In the genomic region with DNA sequence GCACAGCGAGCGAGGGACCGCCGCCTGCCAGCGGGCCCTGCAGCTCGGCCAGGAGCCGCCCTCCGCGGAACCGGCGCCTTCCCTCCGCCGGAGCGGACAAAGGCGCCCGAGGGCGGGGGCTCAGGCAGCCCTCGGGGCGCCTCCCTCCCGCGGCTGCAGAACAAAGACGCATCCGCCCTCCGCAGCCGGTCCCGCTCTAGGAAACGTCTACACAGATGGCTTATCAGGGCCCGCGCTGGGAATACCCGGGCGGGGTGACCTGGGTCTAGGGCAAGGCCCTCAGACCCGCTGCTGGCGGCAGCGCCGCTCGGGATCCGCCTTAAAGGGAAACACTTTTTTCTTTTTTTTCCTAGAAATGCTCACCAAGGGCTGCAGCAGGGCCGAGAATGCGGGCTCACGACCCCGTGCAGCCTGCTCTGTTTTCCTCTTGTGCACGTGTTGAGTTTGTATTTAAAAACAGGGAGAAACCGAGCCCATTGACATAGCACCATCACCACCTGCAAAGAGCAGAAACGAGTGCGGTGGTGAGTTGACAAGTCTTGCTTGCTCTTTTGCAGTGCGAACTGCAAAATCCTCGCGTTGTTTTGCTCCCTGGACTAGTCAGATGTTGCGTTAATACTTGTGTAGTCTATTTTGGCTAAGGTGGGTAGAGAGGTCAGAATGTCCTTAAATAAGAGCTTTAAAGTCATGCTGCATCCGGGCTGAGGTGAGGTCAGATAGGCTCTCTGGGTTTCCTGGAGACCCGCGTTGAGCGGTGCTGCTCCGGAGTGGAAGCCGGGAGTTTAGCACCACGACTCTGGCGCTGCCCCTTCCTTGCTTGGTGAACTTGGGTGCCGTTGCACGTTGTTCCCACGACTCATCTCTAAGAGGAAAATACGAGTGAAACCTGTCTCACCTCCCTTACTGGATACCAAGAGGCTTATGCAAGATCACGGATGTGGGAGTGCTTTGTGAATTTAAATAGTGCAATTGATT, we compare ENCODE assay signal across 8 cellular contexts. TPM values are rescaled to one million over a fixed set of nuclear protein-coding genes. Genes with fewer than 3 reads are reported as not detected.
DNase-seq lines count a peak whose midpoint lies in the region; ATAC-seq and TF ChIP-seq lines count a peak whose summit lies in the region.

No MANE protein-coding gene starts in this region.

- peak overlapping the region; percentile 86 for H3K4me3 Mint-ChIP-seq in Caco-2 (ENCODE audit: unreplicated experiment)

- peak overlapping the region; percentile 99 for H3K4me2 ChIP-seq in osteoblast (ENCODE audit: insufficient read depth, low read length)

- H3K79me2 ChIP-seq in osteoblast (ENCODE audit: insufficient read depth, low read length) = peaks cover 33% of the 10 kb centered on the region

- no peaks in the 10 kb centered on the region for H4K20me1 ChIP-seq in osteoblast (ENCODE audit: insufficient read depth, low read length)

- peaks cover 8% of the 10 kb centered on the region for H3K9me3 Mint-ChIP-seq in Caco-2 (ENCODE audit: unreplicated experiment)

- H3K27me3 Mint-ChIP-seq in Caco-2 (ENCODE audit: insufficient read depth, unreplicated experiment) = peaks cover 19% of the 10 kb centered on the region

- peaks cover 14% of the 10 kb centered on the region for H3K4me1 ChIP-seq in Caco-2
- peaks cover 26% of the 10 kb centered on the region for H3K4me1 ChIP-seq in HUES48 (ENCODE audit: control insufficient read depth, insufficient read depth, low read length)
- H3K4me1 ChIP-seq in osteoblast (ENCODE audit: insufficient read depth, low read length) = peaks cover 37% of the 10 kb centered on the region
- H3K4me1 ChIP-seq in upper lobe of right lung = peaks cover 30% of the 10 kb centered on the region

- peak overlapping the region; percentile 59 for H3K4me3 ChIP-seq in Caco-2 (ENCODE audit: low read depth, low read length)
- peak overlapping the region; percentile 77 for H3K4me3 ChIP-seq in HUES48 (ENCODE audit: low read depth, low read length)
- peak overlapping the region; percentile 81 for H3K4me3 ChIP-seq in osteoblast (ENCODE audit: insufficient read depth, low read length)
- peak overlapping the region; percentile 54 for H3K4me3 ChIP-seq in upper lobe of right lung

- H3K9me3 ChIP-seq in Caco-2 (no peaks in the 10 kb centered on the region), HUES48 (ENCODE audit: control insufficient read depth, insufficient read depth, low read length) (no peaks in the 10 kb centered on the region), osteoblast (ENCODE audit: low read depth, low read length) (no peaks in the 10 kb centered on the region), upper lobe of right lung (no peaks in the 10 kb centered on the region)

- ATAC-seq in GM21447 (IDR thresholded peaks at IDR 0.05; ENCODE audit: unreplicated experiment) (peak; percentile 19), upper lobe of right lung (peak; percentile 26)

- H3K27me3 ChIP-seq in Caco-2 (replicated peaks; ENCODE audit: control insufficient read depth, insufficient read depth, low read length) (peaks cover 8% of the 10 kb centered on the region), HUES48 (ENCODE audit: control insufficient read depth, insufficient read depth, low read length) (peaks cover 40% of the 10 kb centered on the region), osteoblast (ENCODE audit: insufficient read depth, low read length) (no peaks in the 10 kb centered on the region), upper lobe of right lung (no peaks in the 10 kb centered on the region)

- H3K36me3 Mint-ChIP-seq in Caco-2 (ENCODE audit: insufficient read depth, unreplicated experiment) = peaks cover 14% of the 10 kb centered on the region

- CTCF ChIA-PET in Caco-2 (lab: Charles Lee) = interaction anchor here (0.6 to 1.0 kb wide), 6 partner anchors 11 to 933 kb away, joined by 3 to 7 read pairs (median 6); no protein-coding TSS in a partner anchor

- H3K4me1 Mint-ChIP-seq in Caco-2 (ENCODE audit: low read depth, unreplicated experiment) = no peaks in the 10 kb centered on the region

- BruUV-seq in Caco-2 (replicated peaks; lab: Mats Ljungman, UMichigan) = no TSS peak

- H3K9ac ChIP-seq in HUES48 (ENCODE audit: low read depth, low read length) = peak overlapping the region; percentile 60

- POLR2A ChIA-PET in Caco-2 (lab: Charles Lee) = interaction anchor here (0.6 to 1.0 kb wide), 3 partner anchors 37 to 134 kb away, joined by 3 to 11 read pairs (median 3); no protein-coding TSS in a partner anchor

- H2AFZ ChIP-seq in osteoblast (ENCODE audit: low read length) = peak overlapping the region; percentile 86

- intact Hi-C loops in Caco-2 (cut with micrococcal nuclease; ENCODE audit: unreplicated experiment) (loop anchor here (1.0 to 5.0 kb wide), 6 partner anchors 41 to 369 kb away; a partner anchor contains a TSS), upper lobe of right lung (cut with DNase I) (no loop called here)

- TF ChIP-seq CTCF in Caco-2 (IDR thresholded peaks at IDR 0.05; ENCODE audit: insufficient read depth in 1 of 2, low read depth in 1 of 2, low read length in 1 of 2, severe bottlenecking in 1 of 2, unreplicated experiment in 1 of 2) (no peak), osteoblast (IDR thresholded peaks at IDR 0.05; ENCODE audit: extremely low read depth, low read depth, low read length) (no peak), upper lobe of right lung (IDR thresholded peaks at IDR 0.05) (no peak)

- H3K27ac ChIP-seq in HUES48 (ENCODE audit: low read depth, low read length) (peak overlapping the region; percentile 86), osteoblast (ENCODE audit: low read depth, low read length) (peak overlapping the region; percentile 84), upper lobe of right lung (peak overlapping the region; percentile 85)

- DNase-seq in Caco-2 (peak; percentile 54 to 57), RPMI7951 (ENCODE audit: low read depth) (peak; percentile 66), globus pallidus (ENCODE audit: low spot score) (peak; percentile 44), osteoblast (ENCODE audit: insufficient read length, low spot score, missing footprints) (no peak), upper lobe of right lung (peak; percentile 85)
- DNase-seq in activated gamma-delta T cell treated with anti-CD3 and anti-CD28 coated beads, Interleukin-2, amount 50 U/mL, for 16 hours (ENCODE audit: low read depth) = peak; percentile 35

- no peaks in the 10 kb centered on the region for H3K36me3 ChIP-seq in Caco-2 (ENCODE audit: control insufficient read depth, insufficient read depth, low read length)
- no peaks in the 10 kb centered on the region for H3K36me3 ChIP-seq in HUES48 (ENCODE audit: control insufficient read depth, insufficient read depth, low read length)
- H3K36me3 ChIP-seq in osteoblast (ENCODE audit: insufficient read depth, low read length) = no peaks in the 10 kb centered on the region
- no peaks in the 10 kb centered on the region for H3K36me3 ChIP-seq in upper lobe of right lung

- peak overlapping the region; percentile 45 for H3K27ac Mint-ChIP-seq in Caco-2 (ENCODE audit: unreplicated experiment)

RNA-seq across cellular contexts. Expression of a gene that starts 1.1 kb away (rescaled TPM):
- total RNA-seq in Caco-2 (2022) (5.5 and 5.6 TPM in 2 replicates), osteoblast (112 and 113 TPM in 2 replicates), upper lobe of right lung (136 TPM)
- total RNA-seq in RPMI7951 (2014; rRNA removed; shearing (Covaris generic)) = 4.3 and 7.3 TPM in 2 replicates

RNA-seq across cellular contexts. Expression of a gene that starts 41.7 kb away (rescaled TPM):
- 0.20 and 0.39 TPM in 2 replicates for total RNA-seq in Caco-2 (2022)
- 0.24 and 0.29 TPM in 2 replicates for total RNA-seq in RPMI7951 (2014; rRNA removed; shearing (Covaris generic))
- total RNA-seq in osteoblast = 3.3 and 4.1 TPM in 2 replicates
- 8.0 TPM for total RNA-seq in upper lobe of right lung

Comparison
In these comparisons a context has a peak if more than half of its experiments do, and no peak if none do; other contexts are left out.
1. RNA of a gene that starts 1.1 kb away (total RNA-seq): 136 TPM in upper lobe of right lung (single experiment) and 112 to 113 TPM in osteoblast; 4.3 to 7.3 TPM in RPMI7951 and 5.5 to 5.6 TPM in Caco-2; every median in the first group is over 10 times any median in the second.
2. Peak in every context shown above with its lines, with median percentiles within 50 percentile points of each other: H3K4me3 ChIP-seq and H3K27ac ChIP-seq.